In the genomic region with DNA sequence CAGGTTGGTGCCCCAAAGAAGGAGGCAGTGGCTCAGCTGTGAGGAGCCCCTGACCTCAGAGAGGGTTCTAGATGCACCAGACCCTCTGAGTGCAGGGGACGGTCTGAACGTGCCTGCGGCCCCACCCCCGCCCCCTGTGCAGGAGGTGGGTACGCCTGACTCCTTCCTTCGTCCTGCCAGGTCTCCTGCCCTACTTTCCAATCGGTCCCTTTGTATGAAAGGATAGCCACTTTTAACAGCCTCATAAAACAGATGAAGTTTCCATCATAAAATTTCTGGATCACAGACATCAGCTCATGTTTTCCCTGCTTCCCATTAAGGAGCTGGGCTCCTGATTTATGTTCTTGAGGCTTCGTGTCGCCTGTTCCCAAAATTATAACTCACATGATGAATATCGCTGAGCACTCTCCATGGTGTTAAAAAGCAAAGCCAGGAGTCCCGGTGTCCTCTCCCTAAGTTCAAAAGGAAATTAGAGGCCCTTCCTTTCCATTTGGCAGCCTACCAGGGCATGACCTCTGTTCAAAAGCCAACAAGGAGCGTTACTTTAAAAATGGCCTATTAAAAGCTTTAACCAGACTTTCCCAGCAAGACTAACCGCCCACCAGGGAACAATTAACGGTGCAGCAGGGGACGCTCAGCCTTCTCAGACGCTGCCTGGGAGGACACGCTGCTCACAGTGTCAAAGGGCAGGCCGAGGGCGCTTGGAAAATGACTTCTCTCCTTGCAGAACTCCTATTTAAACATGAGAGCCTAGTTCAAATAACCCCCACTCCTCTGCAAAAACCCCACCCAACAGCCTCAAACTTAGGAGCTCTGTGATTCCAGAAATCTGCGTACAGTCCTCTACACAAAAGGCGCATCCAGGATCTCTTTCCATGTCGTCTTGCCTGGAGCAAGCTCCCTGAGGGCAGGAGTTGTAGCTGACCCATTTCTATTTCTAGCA, we compare ENCODE assay signal across 13 cellular contexts.
A peak's percentile ranks its signal among the peaks of the same experiment; 100 is the strongest.
DNase-seq lines count a peak whose midpoint lies in the region; ATAC-seq and TF ChIP-seq lines count a peak whose summit lies in the region.
"Had no signal": no experiment of that assay in that cellular context is flagged by ENCODE, and none has a peak within 500 bp of the region (broad histone marks: within the 10 kb centered on the region; RNA-seq: fewer than 3 reads in every experiment).

No MANE protein-coding gene starts in this region.

- intact Hi-C loops in activated CD8-positive, alpha-beta T cell treated with anti-CD3 and anti-CD28 coated beads for 36 hours (cut with micrococcal nuclease) = no loop called here

- ATAC-seq in activated CD8-positive, alpha-beta T cell treated with anti-CD3 and anti-CD28 coated beads for 36 hours = no peak
- ATAC-seq in stimulated activated effector memory CD8-positive, alpha-beta T cell treated with anti-CD3 and anti-CD28 coated beads, Interleukin-12 subunit alpha, Interleukin-12 subunit beta, amount 100 ng/mL, for 72 hours = no peak
- ATAC-seq: GM12878 had no signal

- peaks cover 18% of the 10 kb centered on the region for H3K36me3 Mint-ChIP-seq in activated naive CD4-positive, alpha-beta T cell treated with anti-CD3 and anti-CD28 coated beads, Interleukin-2, amount 10 ng/mL, durations not matched to agents 7 days and 5 days
- H3K36me3 Mint-ChIP-seq in activated CD8-positive, alpha-beta T cell treated with anti-CD3 and anti-CD28 coated beads for 36 hours (ENCODE audit: low read depth) = peaks cover 2% of the 10 kb centered on the region
- peaks cover 0 to 14% (median 0%) of the 10 kb centered on the region in 3 donors for H3K36me3 Mint-ChIP-seq in immature natural killer cell
- H3K36me3 Mint-ChIP-seq in stimulated activated effector memory CD8-positive, alpha-beta T cell treated with anti-CD3 and anti-CD28 coated beads, Interleukin-12 subunit alpha, Interleukin-12 subunit beta, amount 100 ng/mL, for 72 hours = peaks cover 5% of the 10 kb centered on the region

- no peaks in the 10 kb centered on the region for H3K9me3 Mint-ChIP-seq in activated naive CD4-positive, alpha-beta T cell treated with anti-CD3 and anti-CD28 coated beads, Interleukin-2, amount 10 ng/mL, durations not matched to agents 7 days and 5 days
- no peaks in the 10 kb centered on the region for H3K9me3 Mint-ChIP-seq in activated CD8-positive, alpha-beta T cell treated with anti-CD3 and anti-CD28 coated beads for 36 hours
- H3K9me3 Mint-ChIP-seq in immature natural killer cell = no peaks in the 10 kb centered on the region
- no peaks in the 10 kb centered on the region for H3K9me3 Mint-ChIP-seq in stimulated activated effector memory CD8-positive, alpha-beta T cell treated with anti-CD3 and anti-CD28 coated beads, Interleukin-12 subunit alpha, Interleukin-12 subunit beta, amount 100 ng/mL, for 72 hours

- H3K4me3 Mint-ChIP-seq in activated naive CD4-positive, alpha-beta T cell treated with anti-CD3 and anti-CD28 coated beads, Interleukin-2, amount 10 ng/mL, durations not matched to agents 7 days and 5 days = no peak overlapping the region
- H3K4me3 Mint-ChIP-seq in activated CD8-positive, alpha-beta T cell treated with anti-CD3 and anti-CD28 coated beads for 36 hours = no peak overlapping the region
- H3K4me3 Mint-ChIP-seq in immature natural killer cell = no peak overlapping the region
- no peak overlapping the region for H3K4me3 Mint-ChIP-seq in stimulated activated effector memory CD8-positive, alpha-beta T cell treated with anti-CD3 and anti-CD28 coated beads, Interleukin-12 subunit alpha, Interleukin-12 subunit beta, amount 100 ng/mL, for 72 hours

- POLR2A ChIA-PET in activated CD8-positive, alpha-beta T cell treated with anti-CD3 and anti-CD28 coated beads for 36 hours (lab: Charles Lee) = no interaction called here
- POLR2A ChIA-PET in GM10248 (lab: Yijun Ruan, JAX) = no interaction called here

- no peak for TF ChIP-seq CTCF in activated CD8-positive, alpha-beta T cell treated with anti-CD3 and anti-CD28 coated beads for 36 hours (IDR thresholded peaks at IDR 0.05)
- TF ChIP-seq CTCF in GM10248 (IDR thresholded peaks at IDR 0.05; ENCODE audit: control extremely low read depth, extremely low read depth, low read depth, missing control alignments) = no peak

- peak overlapping the region; percentile 98 for H3K27ac Mint-ChIP-seq in activated naive CD4-positive, alpha-beta T cell treated with anti-CD3 and anti-CD28 coated beads, Interleukin-2, amount 10 ng/mL, durations not matched to agents 7 days and 5 days
- peak overlapping the region; percentile 77 for H3K27ac Mint-ChIP-seq in activated CD8-positive, alpha-beta T cell treated with anti-CD3 and anti-CD28 coated beads for 36 hours
- peak overlapping the region in 5 of 6 donors; percentile 26 to 94 (median 85) for H3K27ac Mint-ChIP-seq in immature natural killer cell
- peak overlapping the region; percentile 70 for H3K27ac Mint-ChIP-seq in stimulated activated effector memory CD8-positive, alpha-beta T cell treated with anti-CD3 and anti-CD28 coated beads, Interleukin-12 subunit alpha, Interleukin-12 subunit beta, amount 100 ng/mL, for 72 hours

- no peak for DNase-seq in activated naive CD4-positive, alpha-beta T cell treated with anti-CD3 and anti-CD28 coated beads, Interleukin-2, amount 10 ng/mL, durations not matched to agents 7 days and 5 days
- DNase-seq in activated naive CD4-positive, alpha-beta T cell (lab: John Stamatoyannopoulos, UW) = no peak
- DNase-seq in activated CD8-positive, alpha-beta T cell treated with anti-CD3 and anti-CD28 coated beads for 36 hours = no peak
- DNase-seq in immature natural killer cell (no peak), GM10248 (ENCODE audit: extremely low spot score) (no peak), CD1c-positive myeloid dendritic cell (ENCODE audit: extremely low spot score) (no peak), cerebellar cortex (ENCODE audit: low spot score) (no peak)
- no peak for DNase-seq in stimulated activated effector memory CD8-positive, alpha-beta T cell treated with anti-CD3 and anti-CD28 coated beads, Interleukin-12 subunit alpha, Interleukin-12 subunit beta, amount 100 ng/mL, for 72 hours (ENCODE audit: low spot score in 2 of 2)
- DNase-seq: activated CD4-positive, alpha-beta T cell treated with anti-CD3 and anti-CD28 coated beads for 48 hours; DMS79 treated with DMSO at 0.1 percent for 48 hours; islet precursor cell; NCI-H2081 had no signal

- CTCF ChIA-PET in activated naive CD4-positive, alpha-beta T cell treated with anti-CD3 and anti-CD28 coated beads, Interleukin-2, amount 10 ng/mL, durations not matched to agents 7 days and 5 days (lab: Charles Lee) = interaction anchor here (0.9 to 6.5 kb wide), 3 partner anchors 9 to 86 kb away, joined by 3 to 85 read pairs (median 3); no protein-coding TSS in a partner anchor
- CTCF ChIA-PET in activated CD8-positive, alpha-beta T cell treated with anti-CD3 and anti-CD28 coated beads for 36 hours (lab: Charles Lee) = interaction anchor here (1.3 to 5.7 kb wide), 2 partner anchors 10 to 45 kb away, joined by 3 to 63 read pairs; no protein-coding TSS in a partner anchor
- CTCF ChIA-PET in GM10248 (lab: Yijun Ruan, JAX) = interaction anchor here (0.8 to 30.0 kb wide), 5 partner anchors 13 to 232 kb away, joined by 3 to 547 read pairs (median 3); no protein-coding TSS in a partner anchor

- no peaks in the 10 kb centered on the region for H3K27me3 Mint-ChIP-seq in activated naive CD4-positive, alpha-beta T cell treated with anti-CD3 and anti-CD28 coated beads, Interleukin-2, amount 10 ng/mL, durations not matched to agents 7 days and 5 days
- H3K27me3 Mint-ChIP-seq in activated CD8-positive, alpha-beta T cell treated with anti-CD3 and anti-CD28 coated beads for 36 hours = no peaks in the 10 kb centered on the region
- peaks cover 1 to 3% (median 2%) of the 10 kb centered on the region in 3 donors for H3K27me3 Mint-ChIP-seq in immature natural killer cell (ENCODE audit: low read depth in 3 of 3)

- H3K4me1 Mint-ChIP-seq in activated naive CD4-positive, alpha-beta T cell treated with anti-CD3 and anti-CD28 coated beads, Interleukin-2, amount 10 ng/mL, durations not matched to agents 7 days and 5 days = peaks cover 47% of the 10 kb centered on the region
- H3K4me1 Mint-ChIP-seq in activated CD8-positive, alpha-beta T cell treated with anti-CD3 and anti-CD28 coated beads for 36 hours (ENCODE audit: low read depth) = peaks cover 37% of the 10 kb centered on the region
- peaks cover 19 to 24% of the 10 kb centered on the region in 2 donors for H3K4me1 Mint-ChIP-seq in immature natural killer cell
- H3K4me1 Mint-ChIP-seq in stimulated activated effector memory CD8-positive, alpha-beta T cell treated with anti-CD3 and anti-CD28 coated beads, Interleukin-12 subunit alpha, Interleukin-12 subunit beta, amount 100 ng/mL, for 72 hours = peaks cover 21% of the 10 kb centered on the region
